ENCODE assay signal across 1 cellular context in the genomic region with DNA sequence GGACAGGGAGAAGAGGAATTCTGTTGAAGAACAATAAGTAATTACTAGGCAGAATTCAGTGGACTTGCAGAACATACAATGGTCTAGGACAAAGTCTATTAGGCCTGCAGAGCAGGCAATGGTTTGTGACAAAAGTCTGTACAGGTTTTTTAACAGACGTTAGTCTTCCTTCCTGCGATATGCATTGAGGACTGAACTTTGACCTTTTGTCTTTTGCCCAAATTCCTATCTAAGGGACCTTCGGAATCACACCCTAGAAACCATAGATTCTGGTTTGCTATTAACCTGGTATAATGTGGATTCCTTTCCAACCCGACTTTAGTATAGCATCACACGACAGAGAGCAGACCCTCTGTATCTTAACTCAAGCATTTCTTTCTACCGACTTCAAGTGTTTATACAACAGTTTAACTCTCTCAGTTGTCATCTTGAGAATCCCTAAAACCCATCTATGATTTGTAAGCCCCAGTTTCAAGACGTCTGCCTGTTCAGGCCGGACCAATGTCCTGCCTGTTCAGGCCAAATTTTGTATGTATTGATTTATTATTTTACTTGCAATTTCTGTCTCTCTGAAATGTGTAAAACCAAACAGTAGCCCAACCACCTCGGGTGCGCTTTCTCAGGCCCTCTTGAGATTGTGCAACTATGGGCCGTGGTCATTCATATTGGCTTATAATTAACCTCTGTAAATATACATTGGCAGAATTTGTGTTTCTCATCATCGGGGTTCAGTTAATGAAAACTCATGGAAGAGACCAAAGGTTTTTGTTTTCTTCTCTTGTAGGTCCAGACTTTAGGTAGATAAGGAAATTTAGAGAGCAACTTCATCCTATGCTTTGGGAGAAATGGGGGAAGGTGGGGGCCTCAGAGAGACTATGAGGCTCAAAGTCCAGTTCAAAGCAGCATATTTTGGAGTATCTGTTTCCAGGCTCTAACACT.
A peak's percentile ranks its signal among the peaks of the same experiment; 100 is the strongest.
TF ChIP-seq lines count a peak whose summit lies in the region.

No MANE protein-coding gene starts in this region.

TF ChIP-seq in HepG2, 621 proteins besides CTCF, POLR2A, EP300 and RAD21 (continued from another document):
- 0 out of 2 replicates have a peak, but pooled peaks have one; percentile 13 for TF ChIP-seq CBX5 (CRISPR knock-in tag; IDR thresholded peaks at IDR 0.05; ENCODE audit: borderline replicate concordance)
- TF ChIP-seq JARID2 (CRISPR knock-in tag; IDR thresholded peaks at IDR 0.05; ENCODE audit: insufficient replicate concordance) = no peak
- no peak for TF ChIP-seq SIX1 (CRISPR knock-in tag; IDR thresholded peaks at IDR 0.05; ENCODE audit: borderline replicate concordance)
- TF ChIP-seq, protein P1, sequence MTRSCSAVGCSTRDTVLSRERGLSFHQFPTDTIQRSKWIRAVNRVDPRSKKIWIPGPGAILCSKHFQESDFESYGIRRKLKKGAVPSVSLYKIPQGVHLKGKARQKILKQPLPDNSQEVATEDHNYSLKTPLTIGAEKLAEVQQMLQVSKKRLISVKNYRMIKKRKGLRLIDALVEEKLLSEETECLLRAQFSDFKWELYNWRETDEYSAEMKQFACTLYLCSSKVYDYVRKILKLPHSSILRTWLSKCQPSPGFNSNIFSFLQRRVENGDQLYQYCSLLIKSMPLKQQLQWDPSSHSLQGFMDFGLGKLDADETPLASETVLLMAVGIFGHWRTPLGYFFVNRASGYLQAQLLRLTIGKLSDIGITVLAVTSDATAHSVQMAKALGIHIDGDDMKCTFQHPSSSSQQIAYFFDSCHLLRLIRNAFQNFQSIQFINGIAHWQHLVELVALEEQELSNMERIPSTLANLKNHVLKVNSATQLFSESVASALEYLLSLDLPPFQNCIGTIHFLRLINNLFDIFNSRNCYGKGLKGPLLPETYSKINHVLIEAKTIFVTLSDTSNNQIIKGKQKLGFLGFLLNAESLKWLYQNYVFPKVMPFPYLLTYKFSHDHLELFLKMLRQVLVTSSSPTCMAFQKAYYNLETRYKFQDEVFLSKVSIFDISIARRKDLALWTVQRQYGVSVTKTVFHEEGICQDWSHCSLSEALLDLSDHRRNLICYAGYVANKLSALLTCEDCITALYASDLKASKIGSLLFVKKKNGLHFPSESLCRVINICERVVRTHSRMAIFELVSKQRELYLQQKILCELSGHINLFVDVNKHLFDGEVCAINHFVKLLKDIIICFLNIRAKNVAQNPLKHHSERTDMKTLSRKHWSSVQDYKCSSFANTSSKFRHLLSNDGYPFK (CRISPR knock-in tag; IDR thresholded peaks at IDR 0.05; ENCODE audit: borderline replicate concordance) = no peak
- TF ChIP-seq, protein P2, sequence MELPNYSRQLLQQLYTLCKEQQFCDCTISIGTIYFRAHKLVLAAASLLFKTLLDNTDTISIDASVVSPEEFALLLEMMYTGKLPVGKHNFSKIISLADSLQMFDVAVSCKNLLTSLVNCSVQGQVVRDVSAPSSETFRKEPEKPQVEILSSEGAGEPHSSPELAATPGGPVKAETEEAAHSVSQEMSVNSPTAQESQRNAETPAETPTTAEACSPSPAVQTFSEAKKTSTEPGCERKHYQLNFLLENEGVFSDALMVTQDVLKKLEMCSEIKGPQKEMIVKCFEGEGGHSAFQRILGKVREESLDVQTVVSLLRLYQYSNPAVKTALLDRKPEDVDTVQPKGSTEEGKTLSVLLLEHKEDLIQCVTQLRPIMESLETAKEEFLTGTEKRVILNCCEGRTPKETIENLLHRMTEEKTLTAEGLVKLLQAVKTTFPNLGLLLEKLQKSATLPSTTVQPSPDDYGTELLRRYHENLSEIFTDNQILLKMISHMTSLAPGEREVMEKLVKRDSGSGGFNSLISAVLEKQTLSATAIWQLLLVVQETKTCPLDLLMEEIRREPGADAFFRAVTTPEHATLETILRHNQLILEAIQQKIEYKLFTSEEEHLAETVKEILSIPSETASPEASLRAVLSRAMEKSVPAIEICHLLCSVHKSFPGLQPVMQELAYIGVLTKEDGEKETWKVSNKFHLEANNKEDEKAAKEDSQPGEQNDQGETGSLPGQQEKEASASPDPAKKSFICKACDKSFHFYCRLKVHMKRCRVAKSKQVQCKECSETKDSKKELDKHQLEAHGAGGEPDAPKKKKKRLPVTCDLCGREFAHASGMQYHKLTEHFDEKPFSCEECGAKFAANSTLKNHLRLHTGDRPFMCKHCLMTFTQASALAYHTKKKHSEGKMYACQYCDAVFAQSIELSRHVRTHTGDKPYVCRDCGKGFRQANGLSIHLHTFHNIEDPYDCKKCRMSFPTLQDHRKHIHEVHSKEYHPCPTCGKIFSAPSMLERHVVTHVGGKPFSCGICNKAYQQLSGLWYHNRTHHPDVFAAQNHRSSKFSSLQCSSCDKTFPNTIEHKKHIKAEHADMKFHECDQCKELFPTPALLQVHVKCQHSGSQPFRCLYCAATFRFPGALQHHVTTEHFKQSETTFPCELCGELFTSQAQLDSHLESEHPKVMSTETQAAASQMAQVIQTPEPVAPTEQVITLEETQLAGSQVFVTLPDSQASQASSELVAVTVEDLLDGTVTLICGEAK (IDR thresholded peaks at IDR 0.05) = no peak
- TF ChIP-seq, protein P2 (CRISPR knock-in tag; IDR thresholded peaks at IDR 0.05) = no peak; the same call in 1 of the 2 replicates
- TF ChIP-seq MLLT10 (CRISPR knock-in tag; IDR thresholded peaks at IDR 0.05) = no peak
- TF ChIP-seq ZNF777 (CRISPR knock-in tag; IDR thresholded peaks at IDR 0.05) = no peak
